ENCODE assay signal across 8 cellular contexts in the genomic region with DNA sequence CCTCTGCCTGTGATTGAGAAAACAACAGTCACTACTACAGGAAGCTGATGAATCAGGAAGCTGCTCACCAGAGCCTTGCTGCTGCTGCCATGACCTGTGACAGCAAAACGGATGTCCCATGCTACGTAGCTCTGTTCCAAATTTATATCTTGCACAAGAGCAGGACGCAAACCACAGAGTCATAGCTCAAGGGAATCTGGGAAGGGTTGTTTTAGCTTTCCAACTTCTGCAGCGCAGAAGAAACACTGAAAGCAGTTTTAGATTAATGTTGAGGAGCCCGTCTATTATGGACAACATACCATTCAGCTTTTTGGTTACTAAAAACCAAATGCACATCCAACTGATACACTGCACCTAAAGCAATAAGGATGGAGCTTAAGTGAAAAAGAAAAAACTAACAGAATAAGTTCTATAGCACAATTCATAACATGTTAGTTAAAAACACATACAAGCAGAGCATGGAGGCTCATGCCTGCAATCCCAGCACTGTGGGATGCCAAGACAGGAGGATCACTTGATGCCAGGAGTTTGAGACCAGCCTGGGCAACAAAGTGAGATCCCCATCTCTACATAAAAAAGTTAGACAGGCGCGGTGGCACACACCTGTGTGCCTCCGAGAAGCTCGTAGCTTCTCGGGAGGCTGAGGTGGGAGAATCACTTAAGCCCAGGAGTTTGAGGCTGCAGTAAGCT. TPM values are rescaled to one million over a fixed set of nuclear protein-coding genes. Genes with fewer than 3 reads are reported as not detected.
DNase-seq lines count a peak whose midpoint lies in the region; ATAC-seq, FAIRE-seq and TF ChIP-seq lines count a peak whose summit lies in the region.

No MANE protein-coding gene starts in this region.

- no peaks in the 10 kb centered on the region for H3K9me3 ChIP-seq in H9 (ENCODE audit: control insufficient read depth, low read depth, low read length)
- no peaks in the 10 kb centered on the region; the same call in 2 of the 3 replicates for H3K9me3 ChIP-seq in GM12878 (replicated peaks; ENCODE audit: control insufficient read depth, insufficient read depth, low read length)

- H3K27me3 Mint-ChIP-seq in H9 (ENCODE audit: low read depth) = peaks cover 21% of the 10 kb centered on the region

- no peak overlapping the region for H3T11ph ChIP-seq in H9 (ENCODE audit: low read length)

- TF ChIP-seq CTCF in H9 (conservative IDR thresholded peaks at IDR 0.05) (no peak), GM12878 (IDR thresholded peaks at IDR 0.05 in 2 of 3, conservative IDR thresholded peaks at IDR 0.05 in 1 of 3; ENCODE audit: control insufficient read depth in 2 of 3, extremely low read depth in 1 of 3, insufficient read depth in 1 of 3, low read depth in 3 of 3, low read length in 3 of 3) (no peak), kidney epithelial cell (IDR thresholded peaks at IDR 0.05; ENCODE audit: insufficient read depth, low read length, poor library complexity, severe bottlenecking) (no peak)

- no peak for TF ChIP-seq RAD21 in GM12878 (IDR thresholded peaks at IDR 0.05; ENCODE audit: insufficient read depth, low read depth, low read length)

- H3K4me1 ChIP-seq in H9 (ENCODE audit: insufficient read depth, low read length) = peaks cover 2% of the 10 kb centered on the region
- H3K4me1 ChIP-seq in GM12878 (ENCODE audit: control insufficient read depth, insufficient read depth, low read length) = no peaks in the 10 kb centered on the region

- H3K27ac ChIP-seq in H9 (ENCODE audit: insufficient read length, low read depth, low read length) (no peak overlapping the region), GM12878 (ENCODE audit: control insufficient read depth, insufficient read depth) (no peak overlapping the region)

- H2AFZ ChIP-seq in H9 (ENCODE audit: low read length) (no peak overlapping the region), GM12878 (ENCODE audit: control insufficient read depth, low read depth, low read length) (peak overlapping the region; percentile 90)

- FAIRE-seq in GM12878 (lab: Jason Lieb, UNC) = no peak

- H3K23ac ChIP-seq in H9 (ENCODE audit: insufficient read length, low read depth, low read length) = no peak overlapping the region

- no peak for TF ChIP-seq EP300 in GM12878 (IDR thresholded peaks at IDR 0.05; ENCODE audit: borderline replicate concordance in 1 of 2, control insufficient read depth in 1 of 2, low read depth in 2 of 2, low read length in 2 of 2)

- no peak overlapping the region for H4K8ac ChIP-seq in H9 (replicated peaks; ENCODE audit: insufficient read length, low read depth, low read length)

- no peak overlapping the region for H2BK15ac ChIP-seq in H9 (ENCODE audit: low read depth, low read length)

- no peak overlapping the region for H2BK5ac ChIP-seq in H9 (ENCODE audit: insufficient read length, low read length)

- H3K79me1 ChIP-seq in H9 (ENCODE audit: insufficient read depth, low read depth, low read length, poor library complexity, severe bottlenecking) = no peaks in the 10 kb centered on the region

- in situ Hi-C loops in SK-MEL-5 (cut with HindIII; ENCODE audit: low pct_unique_long_range_greater_than_20kb, low sequenced_read_pairs) = no loop called here
- in situ Hi-C loops in GM12878 (cut with MboI) = no loop called here

- H3K14ac ChIP-seq in H9 (ENCODE audit: insufficient read depth, low read length) = no peak overlapping the region

- no peak overlapping the region for H4K5ac ChIP-seq in H9 (ENCODE audit: insufficient read length, low read depth, low read length)

- H3K4me1 Mint-ChIP-seq in H9 = peaks cover 19 to 30% of the 10 kb centered on the region in 2 experiments

- H3K4me3 Mint-ChIP-seq in H9 = no peak overlapping the region

- WGBS in H9 (ENCODE audit: extremely low coverage, insufficient read length, low lambda C conversion rate) = no CpG with 5 or more reads among the region's 10 CpGs
- WGBS in GM12878 (ENCODE audit: insufficient coverage, insufficient replicate concordance, low lambda C conversion rate, missing lambda C conversion rate) = 43% methylated on average over 10 of the region's 10 CpGs

- CTCF ChIA-PET in GM12878 (lab: Yijun Ruan, JAX) = interaction anchor here (0.5 to 2.3 kb wide), 3 partner anchors 11 to 510 kb away, joined by 3 to 14 read pairs (median 4); no protein-coding TSS in a partner anchor

- H3K4ac ChIP-seq in H9 (ENCODE audit: low read depth, low read length) = no peak overlapping the region

- no peaks in the 10 kb centered on the region for H3K36me3 ChIP-seq in GM12878 (ENCODE audit: control insufficient read depth in 2 of 2, insufficient read depth in 2 of 2, low read length in 1 of 2)
- H3K36me3 ChIP-seq in kidney epithelial cell (ENCODE audit: control insufficient read depth, insufficient read depth, low read length) = no peaks in the 10 kb centered on the region

- DNase-seq in H9 (peak; percentile 44), SK-MEL-5 (ENCODE audit: low read depth, low spot score) (peak; percentile 74), GM12878 (ENCODE audit: low read depth, low spot score) (no peak), kidney epithelial cell (ENCODE audit: low read depth) (peak; percentile 78), DMS 273 treated with DMSO at 0.1 percent for 48 hours (lab: John Stamatoyannopoulos, UW) (no peak)
- peak; percentile 51 for DNase-seq in stimulated activated CD4-positive, alpha-beta T cell treated with anti-CD3 and anti-CD28 coated beads, Interleukin-4, amount 100 ng/mL, for 24 hours

- H3K18ac ChIP-seq in H9 (ENCODE audit: insufficient read length, low read depth, low read length) = no peak overlapping the region

- no peak overlapping the region for H2AK5ac ChIP-seq in H9 (ENCODE audit: insufficient read length, low read length)

- no peak overlapping the region for H2BK20ac ChIP-seq in H9 (ENCODE audit: low read depth, low read length, poor library complexity, severe bottlenecking)

- no peak overlapping the region for H2BK12ac ChIP-seq in H9 (ENCODE audit: insufficient read length, low read depth, low read length)

- SMC1A ChIA-PET in GM12878 (lab: Charles Lee; ENCODE audit: uncharacterized antibody, unreplicated experiment) = interaction anchor here (0.6 to 1.0 kb wide), 2 partner anchors 392 to 447 kb away, joined by 3 read pairs; no protein-coding TSS in a partner anchor

- peak; percentile 41; the same call in 1 of the 2 replicates for TF ChIP-seq POLR2A in GM12878 (IDR thresholded peaks at IDR 0.05; ENCODE audit: low read depth, low read length)

- no peaks in the 10 kb centered on the region for H4K20me1 ChIP-seq in H9 (ENCODE audit: control insufficient read depth, insufficient read depth, insufficient read length)
- H4K20me1 ChIP-seq in GM12878 (ENCODE audit: control insufficient read depth, insufficient read depth) = no peaks in the 10 kb centered on the region

- no peak overlapping the region for H3K56ac ChIP-seq in H9 (ENCODE audit: insufficient read length, low read depth, low read length)

- no peak overlapping the region for H4K91ac ChIP-seq in H9 (ENCODE audit: insufficient read length, low read depth, low read length)

- no peak overlapping the region for H2BK120ac ChIP-seq in H9 (ENCODE audit: low read depth, low read length, poor library complexity, severe bottlenecking)

- no peak overlapping the region for H3K4me2 ChIP-seq in H9 (ENCODE audit: insufficient read depth, insufficient read length, low read length)
- H3K4me2 ChIP-seq in GM12878 (ENCODE audit: control insufficient read depth, insufficient read depth) = peak overlapping the region; percentile 30

- no TSS peak for BruUV-seq in GM12878 (replicated peaks; lab: Mats Ljungman, UMichigan)

- ATAC-seq in GM12878 (0 out of 3 replicates have a peak, but pooled peaks have one; percentile 38), HG02970 (IDR thresholded peaks at IDR 0.05; ENCODE audit: low FRiP score, unreplicated experiment) (no peak), GM18909 (IDR thresholded peaks at IDR 0.05; ENCODE audit: poor library complexity, unreplicated experiment) (no peak)

- no peaks in the 10 kb centered on the region; a peak in 2 of 7 replicates for H3K36me3 Mint-ChIP-seq in H9 (ENCODE audit: insufficient read depth in 1 of 3, low read depth in 3 of 3)

- H3K9me3 Mint-ChIP-seq in H9 = no peaks in the 10 kb centered on the region

- RAD21 ChIA-PET in GM12878 (lab: Charles Lee; ENCODE audit: unreplicated experiment) = no interaction called here

- H3K4me3 ChIP-seq in GM12878 = no peak overlapping the region
- no peak overlapping the region for H3K4me3 ChIP-seq in kidney epithelial cell (ENCODE audit: low read depth, low read length)

- no peaks in the 10 kb centered on the region for H3K23me2 ChIP-seq in H9 (ENCODE audit: insufficient read length, low read depth, low read length, poor library complexity, severe bottlenecking)

- H3K27me3 ChIP-seq in H9 (ENCODE audit: insufficient read depth, low read length) = no peaks in the 10 kb centered on the region
- H3K27me3 ChIP-seq in GM12878 (replicated peaks in 1 of 2; ENCODE audit: control insufficient read depth in 2 of 2, insufficient read depth in 2 of 2, low read length in 1 of 2) = no peaks in the 10 kb centered on the region
- H3K27me3 ChIP-seq in kidney epithelial cell (ENCODE audit: control insufficient read depth, insufficient read depth, low read length) = no peaks in the 10 kb centered on the region

- intact Hi-C loops in GM12878 (cut with micrococcal nuclease; ENCODE audit: unreplicated experiment) = no loop called here

- no peak overlapping the region for H3K9ac ChIP-seq in H9 (ENCODE audit: extremely low read depth, insufficient read length, low read length)
- H3K9ac ChIP-seq in GM12878 (ENCODE audit: control insufficient read depth, insufficient read depth, low read length) = no peak overlapping the region

- POLR2A ChIA-PET in GM12878 (lab: Charles Lee) = no interaction called here

- no peak overlapping the region for H3K27ac Mint-ChIP-seq in H9

- no peaks in the 10 kb centered on the region for H3K79me2 ChIP-seq in H9 (ENCODE audit: insufficient read depth, low read length)
- no peaks in the 10 kb centered on the region for H3K79me2 ChIP-seq in GM12878 (ENCODE audit: control insufficient read depth, insufficient read depth, low read length)

RNA-seq across cellular contexts. Expression of a gene that starts 1.7 kb away (rescaled TPM):
- total RNA-seq in H9 (2021) = 0.61 and 0.81 TPM in 2 replicates
- total RNA-seq in SK-MEL-5 (2014; rRNA removed; shearing (Covaris generic)) = not detected in 2 replicates
- not detected in 2 replicates for polyA plus RNA-seq in SK-MEL-5 (2015; cell fraction: cytosol; rRNA removed)
- polyA plus RNA-seq in SK-MEL-5 (2015; cell fraction: nucleus; rRNA removed) = not detected in 2 replicates
- total RNA-seq in GM12878 (2013; cell fraction: nucleolus; rRNA removed) = not detected in 2 replicates
- not detected in 2 replicates for total RNA-seq in GM12878 (2014; rRNA removed)
- not detected in 2 replicates for total RNA-seq in GM12878 (2014; rRNA removed; fragmentation: Illumina TruSeq; extraction: Trizol)
- not detected in 2 replicates for total RNA-seq in GM12878 (2021)
- polyA plus RNA-seq in GM12878 (2011; ENCODE audit: low read depth) = not detected
- polyA plus RNA-seq in GM12878 (2011; rRNA removed) = not detected in 2 replicates
- polyA plus RNA-seq in GM12878 (2011; cell fraction: cytosol; rRNA removed) = not detected in 2 replicates
- polyA plus RNA-seq in GM12878 (2011; cell fraction: nucleus; rRNA removed) = not detected in 2 replicates
- not detected in 2 replicates for polyA plus RNA-seq in GM12878 (2012)
- not detected in 2 replicates for polyA plus RNA-seq in GM12878 (2014; fragmentation: Illumina TruSeq; extraction: Trizol)
- not detected for polyA plus RNA-seq in GM12878 (2014; fragmentation: Nextera tagmentation; extraction: Ambion mirVana)
- polyA plus RNA-seq in GM12878 (2014; rRNA removed) = not detected in 2 replicates
- not detected for polyA plus RNA-seq in GM12878 (2016; fragmentation: Nextera tagmentation; extraction: Ambion mirVana)
- polyA minus RNA-seq in GM12878 (2011; rRNA and poly(A)+ RNA removed) = not detected in 2 replicates
- polyA minus RNA-seq in GM12878 (2011; cell fraction: cytosol; rRNA and poly(A)+ RNA removed) = not detected in 2 replicates
- polyA minus RNA-seq in GM12878 (2011; cell fraction: nucleus; rRNA and poly(A)+ RNA removed) = not detected in 2 replicates
- not detected in 2 replicates for total RNA-seq in kidney epithelial cell

RNA-seq across cellular contexts. Expression of a gene that starts 21.1 kb away (rescaled TPM):
- not detected in 2 replicates for total RNA-seq in H9 (2021)
- total RNA-seq in SK-MEL-5 (2014; rRNA removed; shearing (Covaris generic)) = 0.05 TPM in 1 of 2 replicates, not detected in the other
- polyA plus RNA-seq in SK-MEL-5 (2015; cell fraction: cytosol; rRNA removed) = 0.10 TPM in 1 of 2 replicates, not detected in the other
- polyA plus RNA-seq in SK-MEL-5 (2015; cell fraction: nucleus; rRNA removed) = 0.09 TPM in 1 of 2 replicates, not detected in the other
- 1.2 and 1.4 TPM in 2 replicates for total RNA-seq in GM12878 (2013; cell fraction: nucleolus; rRNA removed)
- not detected in 2 replicates for total RNA-seq in GM12878 (2014; rRNA removed)
- total RNA-seq in GM12878 (2014; rRNA removed; fragmentation: Illumina TruSeq; extraction: Trizol) = not detected in 2 replicates
- total RNA-seq in GM12878 (2021) = 0.29 TPM in 1 of 2 replicates, not detected in the other
- not detected for polyA plus RNA-seq in GM12878 (2011; ENCODE audit: low read depth)
- not detected in 2 replicates for polyA plus RNA-seq in GM12878 (2011; rRNA removed)
- not detected in 2 replicates for polyA plus RNA-seq in GM12878 (2011; cell fraction: cytosol; rRNA removed)
- not detected in 2 replicates for polyA plus RNA-seq in GM12878 (2011; cell fraction: nucleus; rRNA removed)
- 0.15 TPM in 1 of 2 replicates, not detected in the other for polyA plus RNA-seq in GM12878 (2012)
- not detected in 2 replicates for polyA plus RNA-seq in GM12878 (2014; fragmentation: Illumina TruSeq; extraction: Trizol)
- polyA plus RNA-seq in GM12878 (2014; fragmentation: Nextera tagmentation; extraction: Ambion mirVana) = not detected
- not detected in 2 replicates for polyA plus RNA-seq in GM12878 (2014; rRNA removed)
- not detected for polyA plus RNA-seq in GM12878 (2016; fragmentation: Nextera tagmentation; extraction: Ambion mirVana)
- polyA minus RNA-seq in GM12878 (2011; rRNA and poly(A)+ RNA removed) = not detected in 2 replicates
- not detected in 2 replicates for polyA minus RNA-seq in GM12878 (2011; cell fraction: cytosol; rRNA and poly(A)+ RNA removed)
- polyA minus RNA-seq in GM12878 (2011; cell fraction: nucleus; rRNA and poly(A)+ RNA removed) = not detected in 2 replicates
- total RNA-seq in kidney epithelial cell = 4.7 and 9.7 TPM in 2 replicates

RNA-seq across cellular contexts. Expression of a gene that starts 37.6 kb away (rescaled TPM):
- total RNA-seq in H9 (2021) (19.5 and 19.7 TPM in 2 replicates), GM12878 (2014; rRNA removed) (not detected in 2 replicates), GM12878 (2014; rRNA removed; fragmentation: Illumina TruSeq; extraction: Trizol) (not detected in 2 replicates), GM12878 (2021) (not detected in 2 replicates), kidney epithelial cell (2.1 and 2.6 TPM in 2 replicates)
- 0.21 and 0.24 TPM in 2 replicates for total RNA-seq in SK-MEL-5 (2014; rRNA removed; shearing (Covaris generic))
- 0.25 and 0.26 TPM in 2 replicates for polyA plus RNA-seq in SK-MEL-5 (2015; cell fraction: cytosol; rRNA removed)
- 1.5 and 2.3 TPM in 2 replicates for polyA plus RNA-seq in SK-MEL-5 (2015; cell fraction: nucleus; rRNA removed)
- total RNA-seq in GM12878 (2013; cell fraction: nucleolus; rRNA removed) = not detected in 2 replicates
- polyA plus RNA-seq in GM12878 (2011; ENCODE audit: low read depth) = not detected
- polyA plus RNA-seq in GM12878 (2011; rRNA removed) (not detected in 2 replicates), GM12878 (2014; fragmentation: Illumina TruSeq; extraction: Trizol) (not detected in 2 replicates), GM12878 (2014; fragmentation: Nextera tagmentation; extraction: Ambion mirVana) (not detected), GM12878 (2014; rRNA removed) (not detected in 2 replicates), GM12878 (2016; fragmentation: Nextera tagmentation; extraction: Ambion mirVana) (not detected)
- not detected in 2 replicates for polyA plus RNA-seq in GM12878 (2011; cell fraction: cytosol; rRNA removed)
- not detected in 2 replicates for polyA plus RNA-seq in GM12878 (2011; cell fraction: nucleus; rRNA removed)
- polyA plus RNA-seq in GM12878 (2012) = not detected in 2 replicates
- polyA minus RNA-seq in GM12878 (2011; rRNA and poly(A)+ RNA removed) = not detected in 2 replicates
- polyA minus RNA-seq in GM12878 (2011; cell fraction: cytosol; rRNA and poly(A)+ RNA removed) = not detected in 2 replicates
- polyA minus RNA-seq in GM12878 (2011; cell fraction: nucleus; rRNA and poly(A)+ RNA removed) = not detected in 2 replicates

Comparison
In these comparisons a context has a peak if more than half of its experiments do, and no peak if none do; other contexts are left out.
1. DNase-seq: peak in H9 (single experiment), SK-MEL-5 (single experiment), kidney epithelial cell (single experiment) and stimulated activated CD4-positive, alpha-beta T cell treated with anti-CD3 and anti-CD28 coated beads, Interleukin-4, amount 100 ng/mL, for 24 hours (single experiment); none in GM12878 (single experiment) and DMS 273 treated with DMSO at 0.1 percent for 48 hours (single experiment).